ENCODE assay signal across 11 cellular contexts in the genomic region with DNA sequence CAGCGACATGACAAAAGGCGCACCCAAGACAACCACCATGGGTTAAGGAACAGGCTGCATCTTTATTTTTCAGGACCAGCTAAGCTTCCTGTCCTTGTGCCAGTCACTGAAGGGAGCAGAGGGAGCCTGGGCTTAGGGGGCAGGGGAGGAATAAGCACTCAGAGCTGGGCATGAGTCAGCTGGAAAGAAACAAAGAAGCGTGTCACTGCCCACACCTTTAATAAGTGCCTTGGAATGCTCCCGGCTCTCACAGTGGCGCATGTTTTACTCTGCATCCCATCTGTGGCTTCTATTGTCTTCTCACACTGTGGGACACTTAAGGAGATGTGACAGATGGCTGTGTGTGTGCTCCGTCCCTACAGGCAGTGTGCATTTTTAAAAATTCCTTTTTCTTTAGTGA.
DNase-seq lines count a peak whose midpoint lies in the region; ATAC-seq and TF ChIP-seq lines count a peak whose summit lies in the region.
"Had no signal": no experiment of that assay in that cellular context is flagged by ENCODE, and none has a peak within 500 bp of the region (broad histone marks: within the 10 kb centered on the region; RNA-seq: fewer than 3 reads in every experiment).

No MANE protein-coding gene starts in this region.

- TF ChIP-seq CTCF in choroid plexus epithelial cell (conservative IDR thresholded peaks at IDR 0.05; ENCODE audit: low read depth, low read length) = no peak
- no peak for TF ChIP-seq CTCF in mucosa of descending colon (IDR thresholded peaks at IDR 0.05)

- DNase-seq in EH (ENCODE audit: low read depth) (peak; percentile 48), NCI-H524 treated with DMSO at 0.1 percent for 48 hours (lab: John Stamatoyannopoulos, UW) (peak; percentile 79), choroid plexus epithelial cell (ENCODE audit: low read depth) (peak; percentile 5), occipital lobe (lab: John Stamatoyannopoulos, UW) (peak; percentile 13), mucosa of descending colon (no peak), H7 (no peak)
- DNase-seq: activated CD4-positive, CD25-positive, alpha-beta regulatory T cell treated with anti-CD3 and anti-CD28 coated beads, Interleukin-2, amount 50 U/mL, for 72 hours; Caco-2 had no signal

- H3K9me3 ChIP-seq in mucosa of descending colon = no peaks in the 10 kb centered on the region
- H3K9me3 ChIP-seq: Caco-2 had no signal

- no peak for ATAC-seq in mucosa of descending colon
- no peak for ATAC-seq in GM18511 (IDR thresholded peaks at IDR 0.05; ENCODE audit: unreplicated experiment)
- ATAC-seq in GM21390 (IDR thresholded peaks at IDR 0.05; ENCODE audit: unreplicated experiment) = no peak
- ATAC-seq: activated naive CD4-positive, alpha-beta T cell treated with anti-CD3 and anti-CD28 coated beads, Interleukin-2, amount 50 U/mL, for 72 hours had no signal

- H3K36me3 ChIP-seq in mucosa of descending colon (ENCODE audit: low read depth) (no peaks in the 10 kb centered on the region), H7 (replicated peaks; ENCODE audit: control insufficient read depth, insufficient read depth, low read length) (no peaks in the 10 kb centered on the region)

- intact Hi-C loops in mucosa of descending colon (cut with DNase I, micrococcal nuclease) = no loop called here

- no peaks in the 10 kb centered on the region for H3K27me3 ChIP-seq in H7 (ENCODE audit: control insufficient read depth, insufficient read depth, low read length)

- no peak overlapping the region for H3K4me3 ChIP-seq in choroid plexus epithelial cell (ENCODE audit: low read depth, low read length)
- H3K4me3 ChIP-seq in mucosa of descending colon = no peak overlapping the region
- no peak overlapping the region for H3K4me3 ChIP-seq in H7 (ENCODE audit: insufficient read depth, low read depth, low read length)

- H3K4me1 ChIP-seq in mucosa of descending colon (ENCODE audit: low read depth) = no peaks in the 10 kb centered on the region
- H3K4me1 ChIP-seq: Caco-2 had no signal

Comparison
In these comparisons a context has a peak if more than half of its experiments do, and no peak if none do; other contexts are left out.
1. DNase-seq: peak in EH (single experiment), NCI-H524 treated with DMSO at 0.1 percent for 48 hours (single experiment), choroid plexus epithelial cell (single experiment) and occipital lobe (single experiment); none in mucosa of descending colon (0 of 3) and H7 (single experiment).